Comparison of ENCODE assay signal across 21 cellular contexts in the genomic region with DNA sequence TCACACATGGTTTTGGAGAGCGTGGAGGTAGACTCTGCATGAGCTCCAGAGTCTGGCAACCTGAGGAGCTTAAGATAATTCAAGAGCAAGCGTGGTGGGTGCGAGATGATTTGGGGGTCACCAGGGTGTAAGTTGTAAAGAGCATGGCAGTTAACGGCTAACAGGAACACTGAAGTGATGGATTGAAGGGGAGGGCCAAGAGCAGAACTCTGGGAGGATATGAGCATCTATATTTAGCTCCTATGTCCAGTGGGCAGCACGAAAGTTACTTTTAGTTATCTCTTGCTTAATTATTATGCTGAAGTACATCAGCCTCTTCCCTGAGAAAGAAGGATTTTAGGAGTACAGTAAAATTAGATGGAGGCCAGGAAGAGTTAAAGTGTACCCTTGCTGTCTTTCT.
"Had no signal": no experiment of that assay in that cellular context is flagged by ENCODE, and none has a peak within 500 bp of the region (broad histone marks: within the 10 kb centered on the region; RNA-seq: fewer than 3 reads in every experiment).

No MANE protein-coding gene starts in this region.

- H3K4me3 ChIP-seq: lower lobe of right lung, psoas muscle, skin epidermis, spleen, suprapubic skin, thoracic aorta, tibial nerve, uterus had no signal

- ATAC-seq: lower lobe of right lung; naive thymus-derived CD8-positive, alpha-beta T cell; psoas muscle; sciatic nerve; stimulated activated effector memory CD8-positive, alpha-beta T cell treated with anti-CD3 and anti-CD28 coated beads, Interleukin-12 subunit alpha, Interleukin-12 subunit beta, amount 100 ng/mL, for 72 hours had no signal

- H3K27me3 ChIP-seq: spleen, suprapubic skin, tibial nerve, uterus had no signal

- H3K4me1 ChIP-seq: lower lobe of right lung, parathyroid adenoma, psoas muscle, tibial nerve, uterus had no signal

- H3K27ac ChIP-seq: lower lobe of right lung, parathyroid adenoma, psoas muscle, skin epidermis, spleen, suprapubic skin, tibial nerve, uterus had no signal

- DNase-seq: hypothalamus; immature natural killer cell; kidney; lower lobe of right lung; mammary epithelial cell; mesenchymal stem cell; naive thymus-derived CD8-positive, alpha-beta T cell; nucleus accumbens; psoas muscle; spleen; stimulated activated CD4-positive, alpha-beta T cell treated with anti-CD3 and anti-CD28 coated beads, Interleukin-4, amount 100 ng/mL, for 24 hours; stimulated activated naive CD4-positive, alpha-beta T cell; uterus had no signal

- H3K9me3 ChIP-seq: lower lobe of right lung, psoas muscle, spleen, suprapubic skin, thoracic aorta, tibial nerve, uterus had no signal

- H3K36me3 ChIP-seq: lower lobe of right lung, spleen, suprapubic skin, thoracic aorta, tibial nerve, uterus had no signal

- FAIRE-seq: islet of Langerhans, kidney had no signal
